Comparison of ENCODE assay signal across 30 cellular contexts in the genomic region with DNA sequence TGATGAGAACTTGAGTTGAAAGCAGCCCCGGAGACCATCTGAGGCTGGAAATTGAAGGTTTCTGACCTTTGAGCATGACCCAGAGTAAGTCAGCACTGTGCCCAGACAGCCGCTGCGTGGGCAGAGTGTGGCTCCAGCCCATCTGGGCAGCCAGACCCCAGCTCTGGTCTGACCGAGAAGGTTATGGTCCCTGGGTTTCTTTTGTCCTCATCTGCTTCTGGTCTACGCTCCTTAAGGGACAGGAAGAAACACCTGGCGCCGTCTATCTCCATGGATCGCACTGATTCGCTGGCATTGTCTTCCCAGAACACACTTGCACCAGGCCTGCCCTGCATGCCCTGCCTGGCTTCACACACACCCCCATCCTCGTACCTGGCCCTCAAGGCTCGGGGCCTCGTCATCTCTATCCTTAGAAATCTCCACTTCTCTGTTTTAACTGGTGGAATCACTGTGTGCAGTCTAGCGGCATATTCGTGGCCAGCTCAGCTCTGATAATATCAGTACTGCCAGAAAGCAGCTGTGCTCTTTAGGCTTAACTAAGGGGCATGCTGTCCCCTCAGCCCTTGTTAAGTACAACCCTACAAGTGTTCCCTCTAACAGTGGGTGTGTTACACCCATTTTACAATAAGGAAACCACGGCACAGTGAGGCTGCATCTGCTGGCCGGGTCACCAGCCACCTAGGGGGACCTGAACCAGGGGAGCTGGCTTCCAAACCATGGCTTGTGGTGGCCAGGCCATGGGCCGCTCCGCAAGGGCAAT.
DNase-seq lines count a peak whose midpoint lies in the region; ATAC-seq and TF ChIP-seq lines count a peak whose summit lies in the region.
"Had no signal": no experiment of that assay in that cellular context is flagged by ENCODE, and none has a peak within 500 bp of the region (broad histone marks: within the 10 kb centered on the region; RNA-seq: fewer than 3 reads in every experiment).

No MANE protein-coding gene starts in this region.

- no peaks in the 10 kb centered on the region for H3K27me3 Mint-ChIP-seq in WTC11 (ENCODE audit: low read depth)

- WGBS in spleen, 5 donors: 77 to 81% (median 81%) methylated on average over 18 of the region's 18 CpGs

- peaks cover 9% of the 10 kb centered on the region for H3K36me3 Mint-ChIP-seq in WTC11
- H3K36me3 Mint-ChIP-seq: activated CD4-positive, alpha-beta memory T cell treated with anti-CD3 and anti-CD28 coated beads for 36 hours; activated naive CD8-positive, alpha-beta T cell treated with anti-CD3 and anti-CD28 coated beads for 36 hours; CD4-positive, CD25-positive, alpha-beta regulatory T cell had no signal

- no peaks in the 10 kb centered on the region for H3K4me1 Mint-ChIP-seq in WTC11
- H3K4me1 Mint-ChIP-seq: activated naive CD8-positive, alpha-beta T cell treated with anti-CD3 and anti-CD28 coated beads for 36 hours; CD4-positive, CD25-positive, alpha-beta regulatory T cell had no signal

- H3K4me3 ChIP-seq in spleen: no peak overlapping the region
- H3K4me3 ChIP-seq: GM23248, K562 had no signal

- H3K4me1 ChIP-seq in spleen: no peaks in the 10 kb centered on the region

- H3K9me3 ChIP-seq in spleen: no peaks in the 10 kb centered on the region

- no peak for ATAC-seq in WTC11
- no peak for ATAC-seq in HG03280 (IDR thresholded peaks at IDR 0.05; ENCODE audit: unreplicated experiment)
- no peak for ATAC-seq in HG03442 (IDR thresholded peaks at IDR 0.05; ENCODE audit: unreplicated experiment)

- H3K27ac ChIP-seq in spleen: peak overlapping the region in 4 of 8 donors; percentile 39 to 69 (median 60)
- H3K27ac ChIP-seq: epithelial cell of prostate, GM23248 had no signal

- peak; percentile 13 for DNase-seq in activated CD8-positive, alpha-beta memory T cell treated with anti-CD3 and anti-CD28 coated beads, Interleukin-2, amount 50 U/mL, for 48 hours
- no peak for DNase-seq in activated CD8-positive, alpha-beta memory T cell treated with anti-CD3 and anti-CD28 coated beads for 24 hours
- DNase-seq in WTC11 (ENCODE audit: low spot score) (peak; percentile 3), mesenteric fat pad (ENCODE audit: low spot score) (peak; percentile 80), spleen (peak; percentile 52), AG08395 (ENCODE audit: low spot score) (no peak)
- DNase-seq: activated CD4-positive, alpha-beta memory T cell treated with anti-CD3 and anti-CD28 coated beads for 36 hours; activated CD4-positive, alpha-beta T cell treated with anti-CD3 and anti-CD28 coated beads for 1 hour; activated gamma-delta T cell; activated naive CD8-positive, alpha-beta T cell treated with anti-CD3 and anti-CD28 coated beads for 36 hours; activated T-cell treated with anti-CD3 and anti-CD28 coated beads for 4 hours; anterior cingulate cortex; Calu3; CD4-positive, CD25-positive, alpha-beta regulatory T cell; DMS79; effector CD4-positive, alpha-beta T cell; GM23248; hippocampal formation; mesenchymal stem cell; NCI-H1092; NCI-H187; NCI-H2171; nucleus accumbens; small intestine; stimulated activated naive CD4-positive, alpha-beta T cell treated with Interleukin-2 at 50 U/mL for 16 hours had no signal

- H3K36me3 ChIP-seq in spleen: no peaks in the 10 kb centered on the region

- CTCF ChIA-PET in WTC11 (lab: Charles Lee): interaction anchor here (0.9 to 1.5 kb wide), 2 partner anchors 9 to 38 kb away, joined by 3 to 4 read pairs; no protein-coding TSS in a partner anchor

- peaks cover 0 to 16% (median 0%) of the 10 kb centered on the region in 7 donors for H3K27me3 ChIP-seq in spleen (replicated peaks in 1 of 7)

- no peaks in the 10 kb centered on the region for H3K9me3 Mint-ChIP-seq in WTC11
- H3K9me3 Mint-ChIP-seq: activated CD4-positive, alpha-beta memory T cell treated with anti-CD3 and anti-CD28 coated beads for 36 hours; activated naive CD8-positive, alpha-beta T cell treated with anti-CD3 and anti-CD28 coated beads for 36 hours; T-helper 1 cell treated with Interleukin-12 subunit alpha and Interleukin-12 subunit beta and Interleukin-4 antibody, amounts not matched to agents 30 μg/mL and 1 μg/mL, for 36 hours had no signal

- POLR2A ChIA-PET in WTC11 (lab: Charles Lee): no interaction called here

- no peak for TF ChIP-seq POLR2A in spleen (IDR thresholded peaks at IDR 0.05)

- TF ChIP-seq CTCF in WTC11 (IDR thresholded peaks at IDR 0.05): no peak
- TF ChIP-seq CTCF in spleen (IDR thresholded peaks at IDR 0.05 in 8 of 11, conservative IDR thresholded peaks at IDR 0.05 in 3 of 11): no peak

- H3K4me3 Mint-ChIP-seq in WTC11: no peak overlapping the region
- H3K4me3 Mint-ChIP-seq: activated CD4-positive, alpha-beta memory T cell treated with anti-CD3 and anti-CD28 coated beads for 36 hours; activated naive CD8-positive, alpha-beta T cell treated with anti-CD3 and anti-CD28 coated beads for 36 hours; CD4-positive, CD25-positive, alpha-beta regulatory T cell; T-helper 1 cell treated with Interleukin-12 subunit alpha and Interleukin-12 subunit beta and Interleukin-4 antibody, amounts not matched to agents 30 μg/mL and 1 μg/mL, for 36 hours had no signal

- peak overlapping the region; percentile 20; the same call in 1 of the 2 replicates for H3K27ac Mint-ChIP-seq in WTC11
- H3K27ac Mint-ChIP-seq: activated CD4-positive, alpha-beta memory T cell treated with anti-CD3 and anti-CD28 coated beads for 36 hours; activated naive CD8-positive, alpha-beta T cell treated with anti-CD3 and anti-CD28 coated beads for 36 hours; CD4-positive, CD25-positive, alpha-beta regulatory T cell; T-helper 1 cell treated with Interleukin-12 subunit alpha and Interleukin-12 subunit beta and Interleukin-4 antibody, amounts not matched to agents 30 μg/mL and 1 μg/mL, for 36 hours had no signal

- intact Hi-C loops in spleen (cut with DNase I; ENCODE audit: low total_unique reads): no loop called here

TF ChIP-seq in WTC11, 78 proteins besides CTCF, POLR2A, EP300 and RAD21:
- TF ChIP-seq ETV6 (CRISPR knock-in tag; IDR thresholded peaks at IDR 0.05) (no peak), KAT7 (CRISPR knock-in tag; IDR thresholded peaks at IDR 0.05; ENCODE audit: borderline replicate concordance) (no peak), NFATC4 (CRISPR knock-in tag; IDR thresholded peaks at IDR 0.05) (no peak), ZNF263 (CRISPR knock-in tag; IDR thresholded peaks at IDR 0.05; ENCODE audit: low read depth) (no peak)
- TF ChIP-seq, protein P1, sequence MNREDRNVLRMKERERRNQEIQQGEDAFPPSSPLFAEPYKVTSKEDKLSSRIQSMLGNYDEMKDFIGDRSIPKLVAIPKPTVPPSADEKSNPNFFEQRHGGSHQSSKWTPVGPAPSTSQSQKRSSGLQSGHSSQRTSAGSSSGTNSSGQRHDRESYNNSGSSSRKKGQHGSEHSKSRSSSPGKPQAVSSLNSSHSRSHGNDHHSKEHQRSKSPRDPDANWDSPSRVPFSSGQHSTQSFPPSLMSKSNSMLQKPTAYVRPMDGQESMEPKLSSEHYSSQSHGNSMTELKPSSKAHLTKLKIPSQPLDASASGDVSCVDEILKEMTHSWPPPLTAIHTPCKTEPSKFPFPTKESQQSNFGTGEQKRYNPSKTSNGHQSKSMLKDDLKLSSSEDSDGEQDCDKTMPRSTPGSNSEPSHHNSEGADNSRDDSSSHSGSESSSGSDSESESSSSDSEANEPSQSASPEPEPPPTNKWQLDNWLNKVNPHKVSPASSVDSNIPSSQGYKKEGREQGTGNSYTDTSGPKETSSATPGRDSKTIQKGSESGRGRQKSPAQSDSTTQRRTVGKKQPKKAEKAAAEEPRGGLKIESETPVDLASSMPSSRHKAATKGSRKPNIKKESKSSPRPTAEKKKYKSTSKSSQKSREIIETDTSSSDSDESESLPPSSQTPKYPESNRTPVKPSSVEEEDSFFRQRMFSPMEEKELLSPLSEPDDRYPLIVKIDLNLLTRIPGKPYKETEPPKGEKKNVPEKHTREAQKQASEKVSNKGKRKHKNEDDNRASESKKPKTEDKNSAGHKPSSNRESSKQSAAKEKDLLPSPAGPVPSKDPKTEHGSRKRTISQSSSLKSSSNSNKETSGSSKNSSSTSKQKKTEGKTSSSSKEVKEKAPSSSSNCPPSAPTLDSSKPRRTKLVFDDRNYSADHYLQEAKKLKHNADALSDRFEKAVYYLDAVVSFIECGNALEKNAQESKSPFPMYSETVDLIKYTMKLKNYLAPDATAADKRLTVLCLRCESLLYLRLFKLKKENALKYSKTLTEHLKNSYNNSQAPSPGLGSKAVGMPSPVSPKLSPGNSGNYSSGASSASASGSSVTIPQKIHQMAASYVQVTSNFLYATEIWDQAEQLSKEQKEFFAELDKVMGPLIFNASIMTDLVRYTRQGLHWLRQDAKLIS (CRISPR knock-in tag; IDR thresholded peaks at IDR 0.05; ENCODE audit: borderline replicate concordance): no peak
TF ChIP-seq in WTC11: peak in this region for 0.

Comparison
In these comparisons a context has a peak if more than half of its experiments do, and no peak if none do; other contexts are left out.
1. DNase-seq: peak in activated CD8-positive, alpha-beta memory T cell treated with anti-CD3 and anti-CD28 coated beads, Interleukin-2, amount 50 U/mL, for 48 hours (single experiment), WTC11 (single experiment), mesenteric fat pad (single experiment) and spleen (single experiment); none in activated CD8-positive, alpha-beta memory T cell treated with anti-CD3 and anti-CD28 coated beads for 24 hours (single experiment) and AG08395 (single experiment).